Comparison of ENCODE assay signal across 16 cellular contexts in the genomic region with DNA sequence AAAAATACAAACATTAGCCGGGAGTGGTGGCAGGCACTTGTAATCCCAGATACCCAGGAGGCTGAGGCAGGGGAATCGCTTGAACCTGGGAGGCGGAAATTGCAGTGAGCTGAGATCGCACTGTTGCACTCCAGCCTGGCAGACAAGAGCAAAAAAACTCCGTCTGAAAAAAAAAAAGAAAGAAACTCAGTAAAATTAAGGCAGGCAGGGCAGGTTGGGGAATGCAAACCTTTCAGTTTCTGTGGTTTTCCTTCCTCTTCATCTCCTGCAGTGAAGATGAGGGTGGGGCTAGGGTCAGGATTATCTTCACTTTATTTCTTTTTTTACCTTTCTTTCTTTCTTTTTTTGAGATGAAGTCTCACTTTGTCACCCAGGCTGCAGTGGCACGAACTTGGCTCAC. TPM values are rescaled to one million over a fixed set of nuclear protein-coding genes. Genes with fewer than 3 reads are reported as not detected.
A peak's percentile ranks its signal among the peaks of the same experiment; 100 is the strongest.
DNase-seq lines count a peak whose midpoint lies in the region; ATAC-seq and TF ChIP-seq lines count a peak whose summit lies in the region.
"Had no signal": no experiment of that assay in that cellular context is flagged by ENCODE, and none has a peak within 500 bp of the region (broad histone marks: within the 10 kb centered on the region; RNA-seq: fewer than 3 reads in every experiment).

No MANE protein-coding gene starts in this region.

- H3K4me3 Mint-ChIP-seq in stimulated activated naive CD8-positive, alpha-beta T cell treated with anti-CD3 and anti-CD28 coated beads, Interleukin-15, Interleukin-2, amounts not matched to agents 100 ng/mL and 50 ng/mL, for 24 hours = peak overlapping the region; percentile 7

- H3K36me3 ChIP-seq in thyroid gland = no peaks in the 10 kb centered on the region
- H3K36me3 ChIP-seq: breast epithelium, esophagus squamous epithelium, tibial nerve had no signal

- no peaks in the 10 kb centered on the region for H3K9me3 ChIP-seq in thyroid gland
- H3K9me3 ChIP-seq: breast epithelium, esophagus squamous epithelium, tibial nerve had no signal

- intact Hi-C loops in thyroid gland (cut with DNase I) = no loop called here

- 54 to 55% methylated on average over 6 of the region's 6 CpGs for WGBS in thyroid gland, 2 donors

- H3K4me1 ChIP-seq in thyroid gland = peaks cover 32 to 52% of the 10 kb centered on the region in 2 donors
- H3K4me1 ChIP-seq: breast epithelium had no signal

- H3K4me3 ChIP-seq in thyroid gland (replicated peaks in 1 of 3) = no peak overlapping the region
- H3K4me3 ChIP-seq: breast epithelium, esophagus squamous epithelium, PC-9, SK-N-MC, tibial nerve had no signal

- H3K27ac Mint-ChIP-seq in stimulated activated naive CD8-positive, alpha-beta T cell treated with anti-CD3 and anti-CD28 coated beads, Interleukin-15, Interleukin-2, amounts not matched to agents 100 ng/mL and 50 ng/mL, for 24 hours = peak overlapping the region; percentile 4

- H3K27ac ChIP-seq in thyroid gland = peak overlapping the region; percentile 37 to 86 (median 84)
- H3K27ac ChIP-seq: breast epithelium, esophagus squamous epithelium, PC-9, SK-N-MC, tibial nerve had no signal

- no peak for ATAC-seq in stimulated activated naive CD8-positive, alpha-beta T cell treated with anti-CD3 and anti-CD28 coated beads, Interleukin-15, Interleukin-2, amounts not matched to agents 100 U/mL and 50 U/mL, for 24 hours
- ATAC-seq in HG02970 (IDR thresholded peaks at IDR 0.05; ENCODE audit: low FRiP score, unreplicated experiment) = no peak
- ATAC-seq in activated CD4-positive, CD25-positive, alpha-beta regulatory T cell treated with anti-CD3 and anti-CD28 coated beads, Interleukin-2, amount 50 U/mL, for 24 hours = no peak
- ATAC-seq: left ventricle myocardium superior had no signal

- TF ChIP-seq CTCF in thyroid gland (IDR thresholded peaks at IDR 0.05) = no peak

- H3K9me3 Mint-ChIP-seq in stimulated activated naive CD8-positive, alpha-beta T cell treated with anti-CD3 and anti-CD28 coated beads, Interleukin-15, Interleukin-2, amounts not matched to agents 100 ng/mL and 50 ng/mL, for 24 hours = no peaks in the 10 kb centered on the region

- peaks cover 28% of the 10 kb centered on the region for H3K4me1 Mint-ChIP-seq in stimulated activated naive CD8-positive, alpha-beta T cell treated with anti-CD3 and anti-CD28 coated beads, Interleukin-15, Interleukin-2, amounts not matched to agents 100 ng/mL and 50 ng/mL, for 24 hours (ENCODE audit: low read depth)

- no peaks in the 10 kb centered on the region for H3K27me3 ChIP-seq in thyroid gland
- H3K27me3 ChIP-seq: breast epithelium, esophagus squamous epithelium, tibial nerve had no signal

- H3K36me3 Mint-ChIP-seq in stimulated activated naive CD8-positive, alpha-beta T cell treated with anti-CD3 and anti-CD28 coated beads, Interleukin-15, Interleukin-2, amounts not matched to agents 100 ng/mL and 50 ng/mL, for 24 hours (ENCODE audit: low read depth) = peaks cover 4% of the 10 kb centered on the region

- no peak for DNase-seq in stimulated activated naive CD8-positive, alpha-beta T cell treated with anti-CD3 and anti-CD28 coated beads, Interleukin-15, Interleukin-2, amounts not matched to agents 100 U/mL and 50 U/mL, for 24 hours
- DNase-seq in RPMI8226 = peak; percentile 48
- DNase-seq in central memory CD4-positive, alpha-beta T cell = peak; percentile 14
- peak in 1 of 2 donors; percentile 19 for DNase-seq in thyroid gland
- no peak for DNase-seq in cerebellar cortex (ENCODE audit: low spot score)
- DNase-seq: esophagus squamous epithelium, left ventricle myocardium superior, NCI-H1105, NCI-H526, PC-9 had no signal

- no peak for TF ChIP-seq POLR2A in thyroid gland (IDR thresholded peaks at IDR 0.05)

- H3K27me3 Mint-ChIP-seq in stimulated activated naive CD8-positive, alpha-beta T cell treated with anti-CD3 and anti-CD28 coated beads, Interleukin-15, Interleukin-2, amounts not matched to agents 100 ng/mL and 50 ng/mL, for 24 hours = no peaks in the 10 kb centered on the region

RNA-seq across cellular contexts. Expression of a gene that starts 43.2 kb away (rescaled TPM):
- 100 to 1,000 TPM in 1 of 4 donors, 10 to 100 TPM in 3; 64.3 to 131 (median 84.4) TPM for total RNA-seq in thyroid gland

Comparison
In these comparisons a context has a peak if more than half of its experiments do, and no peak if none do; other contexts are left out.
1. DNase-seq: peak in RPMI8226 (single experiment) and central memory CD4-positive, alpha-beta T cell (single experiment); none in stimulated activated naive CD8-positive, alpha-beta T cell treated with anti-CD3 and anti-CD28 coated beads, Interleukin-15, Interleukin-2, amounts not matched to agents 100 U/mL and 50 U/mL, for 24 hours (single experiment) and cerebellar cortex (single experiment).